In genomic region chr12:64452559-64453329, GRCh38 we compare ENCODE assay signal across 1 cellular context.
TF ChIP-seq lines count a peak whose summit lies in the region.

No MANE protein-coding gene starts in this region.

TF ChIP-seq in K562, 482 proteins besides CTCF, POLR2A, EP300 and RAD21 (continued from another document and continues in another):
- TF ChIP-seq ZNF449 (CRISPR knock-in tag; IDR thresholded peaks at IDR 0.05) = no peak
- TF ChIP-seq PHF21A (IDR thresholded peaks at IDR 0.05; ENCODE audit: borderline replicate concordance, low read depth) = no peak
- no peak for TF ChIP-seq ZNF134 (CRISPR knock-in tag; conservative IDR thresholded peaks at IDR 0.05)
- TF ChIP-seq TCF3 (CRISPR knock-in tag; IDR thresholded peaks at IDR 0.05) = no peak
- TF ChIP-seq ELK1 (CRISPR knock-in tag; IDR thresholded peaks at IDR 0.05) = no peak
- TF ChIP-seq TCF7 (IDR thresholded peaks at IDR 0.05; ENCODE audit: borderline replicate concordance) = no peak
- TF ChIP-seq KLF10 (CRISPR knock-in tag; IDR thresholded peaks at IDR 0.05) = no peak
- TF ChIP-seq ESRRA (IDR thresholded peaks at IDR 0.05; ENCODE audit: borderline replicate concordance, low read depth) = no peak
- TF ChIP-seq ZNF282 (CRISPR knock-in tag; IDR thresholded peaks at IDR 0.05) = no peak
- TF ChIP-seq RBM22 (IDR thresholded peaks at IDR 0.05; ENCODE audit: low read depth, low read length, poor library complexity, severe bottlenecking) = no peak
- no peak for TF ChIP-seq TOE1 (IDR thresholded peaks at IDR 0.05; ENCODE audit: borderline replicate concordance)
- no peak for TF ChIP-seq TOE1 (CRISPR knock-in tag; IDR thresholded peaks at IDR 0.05; ENCODE audit: borderline replicate concordance, low read depth)
- TF ChIP-seq CLOCK (CRISPR knock-in tag; IDR thresholded peaks at IDR 0.05; ENCODE audit: borderline replicate concordance) = no peak
- TF ChIP-seq ZHX1 (conservative IDR thresholded peaks at IDR 0.05; ENCODE audit: low read length) = no peak
- no peak for TF ChIP-seq BMI1 (IDR thresholded peaks at IDR 0.05; ENCODE audit: low read length)
- TF ChIP-seq NFXL1 (CRISPR knock-in tag; IDR thresholded peaks at IDR 0.05) = no peak
- no peak for TF ChIP-seq ZNF140 (CRISPR knock-in tag; IDR thresholded peaks at IDR 0.05)
- no peak for TF ChIP-seq E2F1 (CRISPR knock-in tag; IDR thresholded peaks at IDR 0.05)
- no peak for TF ChIP-seq KDM5B (IDR thresholded peaks at IDR 0.05; ENCODE audit: insufficient replicate concordance, low read depth, low read length)
- no peak for TF ChIP-seq ZNF586 (CRISPR knock-in tag; conservative IDR thresholded peaks at IDR 0.05)
- no peak for TF ChIP-seq TSHZ1 (CRISPR knock-in tag; IDR thresholded peaks at IDR 0.05)
- TF ChIP-seq ZBTB40 (IDR thresholded peaks at IDR 0.05) = peak; percentile 5; the same call in 1 of the 2 replicates
- no peak for TF ChIP-seq ZBTB40 (CRISPR knock-in tag; IDR thresholded peaks at IDR 0.05)
- no peak for TF ChIP-seq KHSRP (IDR thresholded peaks at IDR 0.05)
